ENCODE assay signal across 1 cellular context in genomic region chr3:71428841-71429609, GRCh38.
TF ChIP-seq lines count a peak whose summit lies in the region.

No MANE protein-coding gene starts in this region.

TF ChIP-seq in HEK293, 187 proteins besides CTCF, POLR2A, EP300 and RAD21 (continued from another document):
- TF ChIP-seq PRDM4 (tag by site-specific recombination; IDR thresholded peaks at IDR 0.05) (no peak), ZBTB6 (tag by site-specific recombination; IDR thresholded peaks at IDR 0.05) (no peak), PATZ1 (tag by site-specific recombination; IDR thresholded peaks at IDR 0.05) (0 out of 2 replicates have a peak, but pooled peaks have one; percentile 28), ZBTB17 (tag by site-specific recombination; IDR thresholded peaks at IDR 0.05) (0 out of 2 replicates have a peak, but pooled peaks have one; percentile 14), ZNF23 (tag by site-specific recombination; IDR thresholded peaks at IDR 0.05; ENCODE audit: borderline replicate concordance) (no peak), ZNF174 (tag by site-specific recombination; IDR thresholded peaks at IDR 0.05) (no peak), ZNF221 (tag by site-specific recombination; IDR thresholded peaks at IDR 0.05; ENCODE audit: borderline replicate concordance) (no peak), ZNF777 (tag by site-specific recombination; IDR thresholded peaks at IDR 0.05; ENCODE audit: borderline replicate concordance) (no peak), ZSCAN16 (tag by site-specific recombination; IDR thresholded peaks at IDR 0.05) (no peak), ZNF776 (tag by site-specific recombination; IDR thresholded peaks at IDR 0.05; ENCODE audit: borderline replicate concordance) (no peak), ZNF184 (tag by site-specific recombination; IDR thresholded peaks at IDR 0.05) (no peak), ZNF398 (tag by site-specific recombination; IDR thresholded peaks at IDR 0.05) (no peak), ZNF558 (tag by site-specific recombination; IDR thresholded peaks at IDR 0.05) (no peak), TCF7L2 (IDR thresholded peaks at IDR 0.05; ENCODE audit: borderline replicate concordance, low read depth, low read length) (no peak), REPIN1 (tag by site-specific recombination; IDR thresholded peaks at IDR 0.05; ENCODE audit: low read depth) (no peak), ZNF664 (tag by site-specific recombination; IDR thresholded peaks at IDR 0.05) (no peak), ZNF274 (IDR thresholded peaks at IDR 0.05; ENCODE audit: low read length) (no peak), ZNF274 (tag by site-specific recombination; IDR thresholded peaks at IDR 0.05; ENCODE audit: borderline replicate concordance) (no peak), ZNF37A (tag by site-specific recombination; IDR thresholded peaks at IDR 0.05) (no peak), BCL11A (tag by site-specific recombination; IDR thresholded peaks at IDR 0.05; ENCODE audit: low read depth) (no peak), SP7 (tag by site-specific recombination; IDR thresholded peaks at IDR 0.05) (peak; percentile 64; the same call in 1 of the 2 replicates), ZNF423 (tag by site-specific recombination; IDR thresholded peaks at IDR 0.05) (peak; percentile 73; the same call in 1 of the 2 replicates), ZNF394 (tag by site-specific recombination; IDR thresholded peaks at IDR 0.05; ENCODE audit: borderline replicate concordance) (no peak), ZNF658 (tag by site-specific recombination; IDR thresholded peaks at IDR 0.05) (no peak), ZNF660 (tag by site-specific recombination; IDR thresholded peaks at IDR 0.05) (peak; percentile 15; the same call in 1 of the 2 replicates), GLI4 (tag by site-specific recombination; IDR thresholded peaks at IDR 0.05) (no peak), PRDM10 (tag by site-specific recombination; IDR thresholded peaks at IDR 0.05) (peak; percentile 71), ZNF366 (tag by site-specific recombination; conservative IDR thresholded peaks at IDR 0.05) (no peak), ZNF341 (tag by site-specific recombination; IDR thresholded peaks at IDR 0.05; ENCODE audit: low read depth) (no peak), ZNF785 (tag by site-specific recombination; IDR thresholded peaks at IDR 0.05) (no peak), KLF1 (tag by site-specific recombination; IDR thresholded peaks at IDR 0.05) (peak; percentile 85), KLF7 (tag by site-specific recombination; IDR thresholded peaks at IDR 0.05; ENCODE audit: borderline replicate concordance) (no peak), SCRT1 (tag by site-specific recombination; IDR thresholded peaks at IDR 0.05; ENCODE audit: borderline replicate concordance) (no peak), ZNF404 (tag by site-specific recombination; IDR thresholded peaks at IDR 0.05) (no peak), ZNF155 (tag by site-specific recombination; IDR thresholded peaks at IDR 0.05) (no peak), OSR2 (tag by site-specific recombination; IDR thresholded peaks at IDR 0.05) (peak; percentile 53; the same call in 1 of the 2 replicates), ZNF830 (tag by site-specific recombination; IDR thresholded peaks at IDR 0.05; ENCODE audit: low read depth) (no peak)
- TF ChIP-seq, protein P1, sequence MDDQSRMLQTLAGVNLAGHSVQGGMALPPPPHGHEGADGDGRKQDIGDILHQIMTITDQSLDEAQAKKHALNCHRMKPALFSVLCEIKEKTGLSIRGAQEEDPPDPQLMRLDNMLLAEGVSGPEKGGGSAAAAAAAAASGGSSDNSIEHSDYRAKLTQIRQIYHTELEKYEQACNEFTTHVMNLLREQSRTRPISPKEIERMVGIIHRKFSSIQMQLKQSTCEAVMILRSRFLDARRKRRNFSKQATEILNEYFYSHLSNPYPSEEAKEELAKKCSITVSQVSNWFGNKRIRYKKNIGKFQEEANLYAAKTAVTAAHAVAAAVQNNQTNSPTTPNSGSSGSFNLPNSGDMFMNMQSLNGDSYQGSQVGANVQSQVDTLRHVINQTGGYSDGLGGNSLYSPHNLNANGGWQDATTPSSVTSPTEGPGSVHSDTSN (CRISPR knock-in tag; IDR thresholded peaks at IDR 0.05): no peak
- TF ChIP-seq, protein P2, sequence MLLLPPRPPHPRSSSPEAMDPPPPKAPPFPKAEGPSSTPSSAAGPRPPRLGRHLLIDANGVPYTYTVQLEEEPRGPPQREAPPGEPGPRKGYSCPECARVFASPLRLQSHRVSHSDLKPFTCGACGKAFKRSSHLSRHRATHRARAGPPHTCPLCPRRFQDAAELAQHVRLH (tag by site-specific recombination; IDR thresholded peaks at IDR 0.05): no peak
